In the genomic region with DNA sequence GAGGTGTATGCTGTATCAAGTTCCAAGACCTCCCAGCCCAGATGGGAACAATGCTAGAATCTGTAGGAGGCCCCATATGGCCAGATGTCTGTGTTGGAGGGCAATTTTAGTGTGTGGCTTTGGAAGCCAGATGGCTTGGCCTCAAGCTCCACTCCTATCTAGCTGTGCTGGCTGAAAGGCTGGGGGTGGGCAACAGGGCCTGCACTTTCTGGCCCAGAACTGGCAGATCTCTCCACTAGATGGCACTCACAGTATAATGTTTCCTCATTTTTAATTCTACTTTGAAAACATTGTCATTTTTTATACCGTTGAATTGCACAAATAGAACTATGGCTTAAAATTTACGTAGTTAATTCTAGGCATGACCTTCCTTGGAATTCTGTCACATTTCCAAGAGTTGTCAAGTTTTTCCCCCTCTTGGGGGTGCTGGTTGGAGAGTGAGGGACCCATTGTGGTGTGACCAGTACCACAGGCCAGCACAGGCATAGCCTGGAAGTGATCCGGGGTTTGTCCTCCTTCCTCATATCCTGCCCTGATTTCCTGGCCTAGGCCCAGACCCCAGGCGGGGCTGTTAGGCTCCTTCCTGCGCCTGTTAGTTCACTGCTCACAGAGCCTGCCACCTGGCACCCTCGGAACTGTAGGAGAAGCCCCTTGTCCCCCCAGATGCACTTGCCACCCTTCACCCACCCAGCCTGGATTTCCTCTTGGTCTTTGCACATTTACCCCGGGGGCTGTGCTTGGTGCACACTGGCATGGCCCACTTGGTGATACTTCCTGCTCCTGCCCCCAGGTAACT, we compare ENCODE assay signal across 9 cellular contexts. TPM values are rescaled to one million over a fixed set of nuclear protein-coding genes. Genes with fewer than 3 reads are reported as not detected.
A peak's percentile ranks its signal among the peaks of the same experiment; 100 is the strongest.
DNase-seq lines count a peak whose midpoint lies in the region; ATAC-seq and TF ChIP-seq lines count a peak whose summit lies in the region.
"Had no signal": no experiment of that assay in that cellular context is flagged by ENCODE, and none has a peak within 500 bp of the region (broad histone marks: within the 10 kb centered on the region; RNA-seq: fewer than 3 reads in every experiment).

No MANE protein-coding gene starts in this region.

- TF ChIP-seq CTCF in 22Rv1 (IDR thresholded peaks at IDR 0.05) (peak; percentile 75), neural crest cell (conservative IDR thresholded peaks at IDR 0.05) (peak; percentile 80)

- no peak overlapping the region for H3K27ac Mint-ChIP-seq in neural crest cell (ENCODE audit: unreplicated experiment)

- no peak overlapping the region for H3K4me3 Mint-ChIP-seq in neural crest cell
- H3K4me3 Mint-ChIP-seq: central memory CD8-positive, alpha-beta T cell had no signal

- peaks cover 3% of the 10 kb centered on the region for H3K4me1 Mint-ChIP-seq in neural crest cell
- H3K4me1 Mint-ChIP-seq: central memory CD8-positive, alpha-beta T cell had no signal

- H3K27ac ChIP-seq in 22Rv1 = no peak overlapping the region

- ATAC-seq in HG02759 (IDR thresholded peaks at IDR 0.05; ENCODE audit: unreplicated experiment) = no peak

- DNase-seq in ELR (ENCODE audit: low read depth) (peak; percentile 65), NAMALWA (ENCODE audit: low spot score) (peak; percentile 71), UCSD-AML1 (lab: John Stamatoyannopoulos, UW; ENCODE audit: unreplicated experiment) (peak; percentile 44), fibroblast of the conjunctiva (ENCODE audit: low read depth) (peak; percentile 39), neural crest cell (ENCODE audit: low read depth, low spot score) (peak; percentile 35), NK-92 (lab: John Stamatoyannopoulos, UW; ENCODE audit: unreplicated experiment) (no peak)

- no peaks in the 10 kb centered on the region for H3K27me3 Mint-ChIP-seq in neural crest cell (ENCODE audit: low read depth)

- no peaks in the 10 kb centered on the region for H3K9me3 Mint-ChIP-seq in neural crest cell
- H3K9me3 Mint-ChIP-seq: central memory CD8-positive, alpha-beta T cell had no signal

- H3K36me3 Mint-ChIP-seq in neural crest cell (ENCODE audit: low read depth) = no peaks in the 10 kb centered on the region

RNA-seq across cellular contexts. Expression of a gene that starts 52.9 kb away (rescaled TPM):
- total RNA-seq in neural crest cell = 5.2 and 7.5 TPM in 2 replicates
